Comparison of ENCODE assay signal across 15 cellular contexts in the genomic region with DNA sequence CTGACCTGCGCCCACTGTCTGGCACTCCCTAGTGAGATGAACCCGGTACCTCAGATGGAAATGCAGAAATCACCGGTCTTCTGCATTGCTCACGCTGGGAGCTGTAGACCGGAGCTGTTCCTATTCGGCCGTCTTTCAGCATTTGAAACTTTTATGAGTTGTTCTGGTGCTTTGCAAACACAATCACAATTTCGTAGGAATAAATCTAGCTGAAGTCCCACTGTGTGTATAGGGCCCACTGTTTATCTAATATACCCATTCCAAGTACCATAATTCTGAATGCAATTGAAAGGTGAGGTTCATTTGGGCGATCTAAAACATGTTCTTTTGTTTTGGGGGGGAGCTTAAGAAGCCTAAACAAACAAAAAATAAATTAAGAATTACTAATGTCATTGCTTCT.
DNase-seq lines count a peak whose midpoint lies in the region; ATAC-seq, FAIRE-seq and TF ChIP-seq lines count a peak whose summit lies in the region.
"Had no signal": no experiment of that assay in that cellular context is flagged by ENCODE, and none has a peak within 500 bp of the region (broad histone marks: within the 10 kb centered on the region; RNA-seq: fewer than 3 reads in every experiment).

No MANE protein-coding gene starts in this region.

- POLR2A ChIA-PET in CD8-positive, alpha-beta T cell (lab: Charles Lee) = no interaction called here

- H3K9me3 Mint-ChIP-seq in CD8-positive, alpha-beta T cell = no peaks in the 10 kb centered on the region

- no peaks in the 10 kb centered on the region for H3K27me3 ChIP-seq in left ventricle myocardium inferior (ENCODE audit: low read depth)
- no peaks in the 10 kb centered on the region for H3K27me3 ChIP-seq in CD8-positive, alpha-beta T cell (ENCODE audit: insufficient read depth, low read length)

- DNase-seq in left ventricle myocardium inferior = no peak
- DNase-seq in left ventricle myocardium superior = no peak
- DNase-seq in astrocyte of the spinal cord (ENCODE audit: low read depth, low spot score) = no peak
- DNase-seq in CD8-positive, alpha-beta T cell = no peak
- DNase-seq in nucleus accumbens (lab: John Stamatoyannopoulos, UW) = no peak
- DNase-seq in DMS 273 (lab: John Stamatoyannopoulos, UW; ENCODE audit: unreplicated experiment) = no peak
- DNase-seq in frontal cortex (ENCODE audit: low spot score in 2 of 2) = no peak
- DNase-seq: activated CD4-positive, CD25-positive, alpha-beta regulatory T cell; activated T-cell treated with anti-CD3 and anti-CD28 coated beads, Interleukin-2, amount 50 U/mL, for 4 hours; effector CD8-positive, alpha-beta T cell; lower lobe of right lung; NCI-H2081 treated with DMSO at 0.1 percent for 48 hours; stimulated activated CD4-positive, alpha-beta T cell treated with anti-CD3 and anti-CD28 coated beads, Interleukin-12 subunit alpha, Interleukin-12 subunit beta, amount 100 ng/mL, for 4 hours had no signal

- H3K4me3 ChIP-seq in left ventricle myocardium inferior = peak overlapping the region; percentile 41
- H3K4me3 ChIP-seq in astrocyte of the spinal cord (ENCODE audit: low read depth, low read length) = peak overlapping the region; percentile 13
- H3K4me3 ChIP-seq in iPS-18c (ENCODE audit: insufficient read depth, low read depth, low read length) = peak overlapping the region; percentile 28
- H3K4me3 ChIP-seq in CD8-positive, alpha-beta T cell (ENCODE audit: low read depth, low read length) = no peak overlapping the region
- H3K4me3 ChIP-seq: lower lobe of right lung, thoracic aorta had no signal

- intact Hi-C loops in left ventricle myocardium inferior (cut with micrococcal nuclease) = no loop called here
- intact Hi-C loops in left ventricle myocardium superior (cut with micrococcal nuclease) = no loop called here
- intact Hi-C loops in CD8-positive, alpha-beta T cell (cut with DNase I, micrococcal nuclease) = no loop called here

- ATAC-seq in left ventricle myocardium superior = no peak
- no peak for ATAC-seq in CD8-positive, alpha-beta T cell
- ATAC-seq: activated T-cell treated with anti-CD3 and anti-CD28 coated beads, Interleukin-2, amount 50 U/mL, for 4 hours; lower lobe of right lung had no signal

- no peak overlapping the region for H3K27ac ChIP-seq in left ventricle myocardium inferior (replicated peaks)
- no peak overlapping the region for H3K27ac ChIP-seq in CD8-positive, alpha-beta T cell (ENCODE audit: low read depth, low read length)
- H3K27ac ChIP-seq: lower lobe of right lung, thoracic aorta had no signal

- in situ Hi-C loops in astrocyte of the spinal cord (cut with HindIII; ENCODE audit: low sequenced_read_pairs) = no loop called here

- CTCF ChIA-PET in CD8-positive, alpha-beta T cell (lab: Charles Lee) = no interaction called here

- no peak overlapping the region for H3K27ac Mint-ChIP-seq in CD8-positive, alpha-beta T cell

- TF ChIP-seq CTCF in left ventricle myocardium inferior (IDR thresholded peaks at IDR 0.05; ENCODE audit: borderline replicate concordance) (no peak), astrocyte of the spinal cord (IDR thresholded peaks at IDR 0.05; ENCODE audit: low read depth, low read length) (no peak)
- no peak for TF ChIP-seq CTCF in CD8-positive, alpha-beta T cell (IDR thresholded peaks at IDR 0.05)

- FAIRE-seq in frontal cortex (lab: Jason Lieb, UNC) = no peak

- H3K27me3 Mint-ChIP-seq in CD8-positive, alpha-beta T cell (ENCODE audit: low read depth) = peaks cover 3% of the 10 kb centered on the region

- no peaks in the 10 kb centered on the region for H3K4me1 ChIP-seq in left ventricle myocardium inferior
- H3K4me1 ChIP-seq in CD8-positive, alpha-beta T cell (ENCODE audit: insufficient read depth, low read length) = no peaks in the 10 kb centered on the region
- H3K4me1 ChIP-seq: lower lobe of right lung had no signal

- H3K9me3 ChIP-seq in left ventricle myocardium inferior (replicated peaks) = no peaks in the 10 kb centered on the region
- H3K9me3 ChIP-seq in iPS-18c (ENCODE audit: control insufficient read depth, insufficient read depth, low read length) = no peaks in the 10 kb centered on the region
- no peaks in the 10 kb centered on the region for H3K9me3 ChIP-seq in CD8-positive, alpha-beta T cell (ENCODE audit: low read length)
- H3K9me3 ChIP-seq: lower lobe of right lung, thoracic aorta had no signal

- no peaks in the 10 kb centered on the region for H3K36me3 Mint-ChIP-seq in CD8-positive, alpha-beta T cell

- H3K4me1 Mint-ChIP-seq in CD8-positive, alpha-beta T cell (ENCODE audit: low read depth) = no peaks in the 10 kb centered on the region

- H3K4me3 Mint-ChIP-seq in CD8-positive, alpha-beta T cell = no peak overlapping the region
- H3K4me3 Mint-ChIP-seq: activated T-cell treated with anti-CD3 and anti-CD28 coated beads, Interleukin-2, amount 50 U/mL, for 4 hours had no signal

- H3K36me3 ChIP-seq in left ventricle myocardium inferior = no peaks in the 10 kb centered on the region
- no peaks in the 10 kb centered on the region for H3K36me3 ChIP-seq in CD8-positive, alpha-beta T cell (ENCODE audit: insufficient read depth, low read length)
- H3K36me3 ChIP-seq: lower lobe of right lung, thoracic aorta had no signal
